In genomic region chr15:80251505-80252280, GRCh38 we compare ENCODE assay signal across 11 cellular contexts. TPM values are rescaled to one million over a fixed set of nuclear protein-coding genes. Genes with fewer than 3 reads are reported as not detected.
DNase-seq lines count a peak whose midpoint lies in the region; ATAC-seq, FAIRE-seq and TF ChIP-seq lines count a peak whose summit lies in the region.
"Had no signal": no experiment of that assay in that cellular context is flagged by ENCODE, and none has a peak within 500 bp of the region (broad histone marks: within the 10 kb centered on the region; RNA-seq: fewer than 3 reads in every experiment).

CTXND1 (minus strand) TSS chr15:80252213; CDS start chr15:80201949, 50,264 bp downstream.

- peak within 1 kb of the TSS; percentile 83 to 89 (median 87) for H3K4me3 Mint-ChIP-seq in brain

- 4% methylated on average over 5 of the region's 97 CpGs for WGBS in HepG2 (ENCODE audit: low lambda C conversion rate)
- 1% methylated on average over 38 of the region's 97 CpGs for WGBS in suprapubic skin

- no peak within 1 kb of the TSS for H2AFZ ChIP-seq in HepG2 (ENCODE audit: low read length)

- H3K9me3 ChIP-seq in HepG2 (ENCODE audit: low read length) (no peaks in the 10 kb centered on the region), suprapubic skin (no peaks in the 10 kb centered on the region)
- H3K9me3 ChIP-seq: thyroid gland had no signal

- H3K79me2 ChIP-seq in HepG2 (ENCODE audit: insufficient read depth, low read length) = no peaks in the 10 kb centered on the region

- peaks cover 0 to 2% (median 0%) of the 10 kb centered on the region in 5 experiments for H3K9me3 Mint-ChIP-seq in brain

- H3K27ac ChIP-seq in HepG2 (ENCODE audit: extremely low read length, insufficient read depth, low read length) (no peak within 1 kb of the TSS), suprapubic skin (no peak within 1 kb of the TSS)
- H3K27ac ChIP-seq: thyroid gland had no signal

- TF ChIP-seq RAD21 in HepG2 (CRISPR knock-in tag; IDR thresholded peaks at IDR 0.05) = no peak

- TF ChIP-seq POLR2A in HepG2 (IDR thresholded peaks at IDR 0.05; ENCODE audit: insufficient read depth in 1 of 2, low read depth in 2 of 2, low read length in 2 of 2) (no peak), suprapubic skin (IDR thresholded peaks at IDR 0.05) (no peak)

- H3K4me2 ChIP-seq in HepG2 (ENCODE audit: low read depth, low read length) = peak within 1 kb of the TSS; percentile 73

- H4K20me1 ChIP-seq in HepG2 (ENCODE audit: insufficient read depth, low read length) = no peaks in the 10 kb centered on the region

- BruUV-seq in HepG2 (replicated peaks; lab: Mats Ljungman, UMichigan) = no TSS peak

- TF ChIP-seq EP300 in HepG2 (IDR thresholded peaks at IDR 0.05; ENCODE audit: low read depth in 2 of 2, low read length in 2 of 2) = no peak
- no peak for TF ChIP-seq EP300 in HepG2 (CRISPR knock-in tag; IDR thresholded peaks at IDR 0.05; ENCODE audit: borderline replicate concordance)
- no peak for TF ChIP-seq EP300 in suprapubic skin (IDR thresholded peaks at IDR 0.05)

- no peaks in the 10 kb centered on the region for H3K36me3 Mint-ChIP-seq in brain

- H3K9ac ChIP-seq in HepG2 (ENCODE audit: insufficient read depth, low read depth, low read length) = peak within 1 kb of the TSS; percentile 60

- H3K4me1 Mint-ChIP-seq in brain = peaks cover 36% of the 10 kb centered on the region

- peak within 1 kb of the TSS in 4 of 5 experiments; percentile 15 to 77 (median 37) for H3K27ac Mint-ChIP-seq in brain

- CTCF ChIA-PET in HepG2 (lab: Yijun Ruan, JAX; ENCODE audit: low intra/inter-chr PET ratio, low total read pairs) = no interaction called here

- FAIRE-seq in HepG2 (lab: Jason Lieb, UNC) = no peak

- DNase-seq in NCI-H1694 treated with DMSO at 0.1 percent for 48 hours (lab: John Stamatoyannopoulos, UW) (peak; percentile 3), NCI-H1694 (lab: John Stamatoyannopoulos, UW) (no peak), HepG2 (ENCODE audit: low spot score) (no peak), suprapubic skin (ENCODE audit: low spot score in 2 of 2) (no peak), NCI-H2227 treated with DMSO at 0.1 percent for 48 hours (lab: John Stamatoyannopoulos, UW) (no peak)
- DNase-seq: thyroid gland had no signal

- peak; percentile 72 for ATAC-seq in HepG2
- no peak for ATAC-seq in GM21360 (IDR thresholded peaks at IDR 0.05; ENCODE audit: unreplicated experiment)
- ATAC-seq in HG02970 (IDR thresholded peaks at IDR 0.05; ENCODE audit: low FRiP score, unreplicated experiment) = no peak

- intact Hi-C loops in HepG2 (cut with micrococcal nuclease; ENCODE audit: unreplicated experiment) = no loop called here

- no peak for TF ChIP-seq CTCF in brain (conservative IDR thresholded peaks at IDR 0.05)
- TF ChIP-seq CTCF in HepG2 (CRISPR knock-in tag; IDR thresholded peaks at IDR 0.05) = no peak
- TF ChIP-seq CTCF in suprapubic skin (IDR thresholded peaks at IDR 0.05) = no peak

- H3K36me3 ChIP-seq in HepG2 (replicated peaks in 1 of 2; ENCODE audit: control insufficient read depth in 1 of 2, insufficient read depth in 2 of 2, low read length in 2 of 2) (no peaks in the 10 kb centered on the region), suprapubic skin (no peaks in the 10 kb centered on the region)
- H3K36me3 ChIP-seq: thyroid gland had no signal

- H3K27me3 ChIP-seq in HepG2 (ENCODE audit: control insufficient read depth in 1 of 2, insufficient read depth in 2 of 2, low read length in 2 of 2) = peaks cover 4 to 28% of the 10 kb centered on the region in 2 experiments; a peak in 3 of 5 replicates
- H3K27me3 ChIP-seq in suprapubic skin = peaks cover 88% of the 10 kb centered on the region
- H3K27me3 ChIP-seq: thyroid gland had no signal

- POLR2A ChIA-PET in HepG2 (lab: Yijun Ruan, JAX) = no interaction called here

- H3K27me3 Mint-ChIP-seq in brain = peaks cover 80% of the 10 kb centered on the region

- H3K4me1 ChIP-seq in HepG2 (ENCODE audit: insufficient read depth, low read length) (peaks cover 54% of the 10 kb centered on the region), suprapubic skin (peaks cover 12% of the 10 kb centered on the region)

- in situ Hi-C loops in HepG2 (cut with HindIII; ENCODE audit: extremely low pct_ligation_motif_present, low pct_unique_long_range_greater_than_20kb) = no loop called here

- H3K4me3 ChIP-seq in HepG2 (replicated peaks in 1 of 3; ENCODE audit: insufficient read depth in 1 of 3, low read depth in 2 of 3, low read length in 3 of 3) = peak within 1 kb of the TSS; percentile 48 to 73 (median 62)
- peak within 1 kb of the TSS; percentile 52 for H3K4me3 ChIP-seq in suprapubic skin

TF ChIP-seq in HepG2, 621 proteins besides CTCF, POLR2A, EP300 and RAD21 (continues in another document):
- no peak for TF ChIP-seq ATF7-NPFF (CRISPR knock-in tag; IDR thresholded peaks at IDR 0.05; ENCODE audit: low read depth)
- no peak for TF ChIP-seq SOX6 (IDR thresholded peaks at IDR 0.05)
- TF ChIP-seq SOX6 (CRISPR knock-in tag; IDR thresholded peaks at IDR 0.05) = no peak
- no peak for TF ChIP-seq ZKSCAN5 (CRISPR knock-in tag; IDR thresholded peaks at IDR 0.05)
- no peak for TF ChIP-seq TBX3 (IDR thresholded peaks at IDR 0.05; ENCODE audit: borderline replicate concordance)
- TF ChIP-seq MXD1 (CRISPR knock-in tag; IDR thresholded peaks at IDR 0.05) = no peak
- TF ChIP-seq THAP8 (CRISPR knock-in tag; IDR thresholded peaks at IDR 0.05; ENCODE audit: borderline replicate concordance) = no peak
- TF ChIP-seq KLF15 (CRISPR knock-in tag; IDR thresholded peaks at IDR 0.05; ENCODE audit: borderline replicate concordance) = no peak
- no peak for TF ChIP-seq RNF2 (conservative IDR thresholded peaks at IDR 0.05; ENCODE audit: low read depth)
- no peak for TF ChIP-seq ATF7 (IDR thresholded peaks at IDR 0.05)
- TF ChIP-seq ATF7 (CRISPR knock-in tag; IDR thresholded peaks at IDR 0.05) = no peak
- no peak for TF ChIP-seq ZNF451 (CRISPR knock-in tag; IDR thresholded peaks at IDR 0.05)
- peak; percentile 76 for TF ChIP-seq RBFOX2 (IDR thresholded peaks at IDR 0.05; ENCODE audit: low read depth, low read length)
- TF ChIP-seq KMT2A (CRISPR knock-in tag; IDR thresholded peaks at IDR 0.05) = no peak
- no peak for TF ChIP-seq ZNF841 (CRISPR knock-in tag; IDR thresholded peaks at IDR 0.05; ENCODE audit: borderline replicate concordance)
- TF ChIP-seq BCL6 (CRISPR knock-in tag; IDR thresholded peaks at IDR 0.05) = peak; percentile 42; the same call in 1 of the 2 replicates

RNA-seq across cellular contexts. Expression of gene CTXND1, which starts in this region (rescaled TPM):
- polyA plus RNA-seq in brain (ENCODE audit: insufficient read depth, low read depth, low replicate concordance) (1.5 TPM), HepG2 (2011; rRNA removed) (0.91 and 1.2 TPM in 2 replicates)
- total RNA-seq in HepG2 (2016; rRNA removed; fragmentation: Illumina TruSeq; extraction: Trizol) (2.1 and 2.5 TPM in 2 replicates), suprapubic skin (under 1 TPM in 3 of 4 donors, not detected in 1; 0.24 to 0.55 (median 0.49) TPM)
- total RNA-seq in HepG2 (2016; cell fraction: cytosol; rRNA removed; fragmentation: Illumina TruSeq; extraction: Trizol; ENCODE audit: low read depth) = 4.1 TPM in 2 replicates
- total RNA-seq in HepG2 (2016; cell fraction: insoluble cytoplasmic fraction; rRNA removed; fragmentation: Illumina TruSeq; extraction: Trizol) = 1.9 and 2.3 TPM in 2 replicates
- total RNA-seq in HepG2 (2016; cell fraction: membrane; rRNA removed; fragmentation: Illumina TruSeq; extraction: Trizol) = 6.4 TPM in 2 replicates
- total RNA-seq in HepG2 (2016; cell fraction: nucleus; rRNA removed; fragmentation: Illumina TruSeq; extraction: Trizol) = 1.4 and 1.7 TPM in 2 replicates
- 0.81 and 1.0 TPM in 2 replicates for polyA plus RNA-seq in HepG2 (2011; cell fraction: cytosol; rRNA removed)
- polyA plus RNA-seq in HepG2 (2011; cell fraction: nucleus; rRNA removed) = 0.52 and 0.61 TPM in 2 replicates
- polyA plus RNA-seq in HepG2 (2012) = 0.36 and 0.52 TPM in 2 replicates
- polyA plus RNA-seq in HepG2 (2016; cell fraction: cytosol; fragmentation: Illumina TruSeq; extraction: Trizol; ENCODE audit: low read depth) = 5.6 and 6.2 TPM in 2 replicates
- polyA plus RNA-seq in HepG2 (2016; cell fraction: insoluble cytoplasmic fraction; fragmentation: Illumina TruSeq; extraction: Trizol; ENCODE audit: low read depth) = 3.3 and 4.1 TPM in 2 replicates
- 8.7 and 9.1 TPM in 2 replicates for polyA plus RNA-seq in HepG2 (2016; cell fraction: membrane; fragmentation: Illumina TruSeq; extraction: Trizol; ENCODE audit: low read depth)
- 3.4 and 3.5 TPM in 2 replicates for polyA plus RNA-seq in HepG2 (2016; cell fraction: nucleus; fragmentation: Illumina TruSeq; extraction: Trizol; ENCODE audit: insufficient read depth, low read depth)
- polyA minus RNA-seq in HepG2 (2011; rRNA and poly(A)+ RNA removed; ENCODE audit: low replicate concordance) = 1.6 TPM in 1 of 2 replicates, not detected in the other
- polyA minus RNA-seq in HepG2 (2011; cell fraction: cytosol; rRNA and poly(A)+ RNA removed) = 0.79 and 1.1 TPM in 2 replicates
- 0.75 and 1.2 TPM in 2 replicates for polyA minus RNA-seq in HepG2 (2011; cell fraction: nucleus; rRNA and poly(A)+ RNA removed)
- total RNA-seq: glomerular endothelial cell had no signal
- polyA plus RNA-seq: AG04450 had no signal
